1 cellular context compared by ENCODE assay signal in genomic region chrX:103411721-103412120, GRCh38. TPM values are rescaled to one million over a fixed set of nuclear protein-coding genes. Genes with fewer than 3 reads are reported as not detected.
"Had no signal": no experiment of that assay in that cellular context is flagged by ENCODE, and none has a peak within 500 bp of the region (broad histone marks: within the 10 kb centered on the region; RNA-seq: fewer than 3 reads in every experiment).

No MANE protein-coding gene starts in this region.

RNA-seq across cellular contexts. Expression of gene BEX3, which starts 35.4 kb away (rescaled TPM):
- total RNA-seq: OCI-LY7 had no signal
